In the genomic region with DNA sequence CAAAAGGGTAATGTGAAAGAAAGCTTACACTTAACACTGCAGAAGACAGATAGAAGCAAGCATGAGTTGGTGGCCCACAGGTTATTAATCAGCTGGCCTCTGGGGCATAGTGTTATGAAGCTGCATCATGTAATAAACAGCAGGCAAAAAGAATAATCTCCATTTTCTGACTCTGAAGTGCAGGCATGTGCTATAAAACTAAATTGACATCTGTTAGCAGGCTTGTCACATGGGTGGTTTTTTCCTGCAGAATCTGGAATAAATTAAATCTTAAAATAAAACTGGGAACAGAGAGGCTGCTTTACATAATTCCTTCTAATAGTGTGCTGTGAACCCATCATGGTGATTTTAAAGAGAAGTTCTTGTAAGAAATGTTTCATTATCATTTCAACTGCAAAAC, we compare ENCODE assay signal across 26 cellular contexts.
"Had no signal": no experiment of that assay in that cellular context is flagged by ENCODE, and none has a peak within 500 bp of the region (broad histone marks: within the 10 kb centered on the region; RNA-seq: fewer than 3 reads in every experiment).

No MANE protein-coding gene starts in this region.

- H3K27ac Mint-ChIP-seq: activated B cell treated with CpG ODN at 0.5 μM for 24 hours; activated CD8-positive, alpha-beta T cell treated with anti-CD3 and anti-CD28 coated beads for 36 hours; activated naive CD4-positive, alpha-beta T cell treated with anti-CD3 and anti-CD28 coated beads, Interleukin-2, amount 50 U/mL, for 72 hours; dendritic cell treated with granulocyte-macrophage colony-stimulating factor and Interleukin-4, amounts not matched to agents 40 ng/mL and 50 ng/mL, for 4 days; effector memory CD8-positive, alpha-beta T cell; nephron progenitor cell; T-helper 2 cell treated with Interferon-gamma antibody and Interleukin-4, amounts not matched to agents 5 μg/mL and 100 μg/mL, for 36 hours had no signal

- H3K4me3 Mint-ChIP-seq: activated B cell treated with CpG ODN at 0.5 μM for 24 hours; activated CD8-positive, alpha-beta T cell treated with anti-CD3 and anti-CD28 coated beads for 36 hours; activated T-cell treated with anti-CD3 and anti-CD28 coated beads, Interleukin-2, amount 50 U/mL, for 4 hours; dendritic cell treated with granulocyte-macrophage colony-stimulating factor and Interleukin-4, amounts not matched to agents 40 ng/mL and 50 ng/mL, for 4 days; effector memory CD8-positive, alpha-beta T cell; nephron progenitor cell; T-helper 2 cell treated with Interferon-gamma antibody and Interleukin-4, amounts not matched to agents 5 μg/mL and 100 μg/mL, for 36 hours had no signal

- H3K9me3 Mint-ChIP-seq: T-helper 2 cell treated with Interferon-gamma antibody and Interleukin-4, amounts not matched to agents 5 μg/mL and 100 μg/mL, for 36 hours had no signal

- H3K4me3 ChIP-seq: psoas muscle, right lobe of liver, smooth muscle cell, upper lobe of right lung had no signal

- H3K9me3 ChIP-seq: psoas muscle, right lobe of liver, upper lobe of right lung had no signal

- DNase-seq: activated B cell treated with CpG ODN at 0.5 μM for 24 hours; activated CD4-positive, alpha-beta T cell treated with anti-CD3 and anti-CD28 coated beads for 48 hours; activated CD8-positive, alpha-beta T cell treated with anti-CD3 and anti-CD28 coated beads for 36 hours; activated effector memory CD4-positive, alpha-beta T cell treated with Interleukin-2 at 50 U/mL for 16 hours; activated T-cell treated with anti-CD3 and anti-CD28 coated beads, Interleukin-2, amount 50 U/mL, for 4 hours; amniotic stem cell; brain microvascular endothelial cell; cerebellar nuclear complex; effector memory CD8-positive, alpha-beta T cell; kidney; left ventricle myocardium superior; mesenchymal stem cell; nephron progenitor cell; psoas muscle; right lobe of liver; stimulated activated CD4-positive, alpha-beta T cell treated with anti-CD3 and anti-CD28 coated beads, Interleukin-4, amount 100 ng/mL, for 4 hours; stimulated activated CD8-positive, alpha-beta memory T cell treated with anti-CD3 and anti-CD28 coated beads, Interleukin-4, amount 100 ng/mL, for 48 hours; stimulated activated naive CD4-positive, alpha-beta T cell treated with Interleukin-2 at 50 U/mL for 16 hours; substantia nigra; SW 1271; upper lobe of right lung had no signal

- FAIRE-seq: kidney had no signal

- H3K36me3 Mint-ChIP-seq: activated naive CD4-positive, alpha-beta T cell treated with anti-CD3 and anti-CD28 coated beads, Interleukin-2, amount 50 U/mL, for 72 hours had no signal

- H3K27me3 Mint-ChIP-seq: activated CD8-positive, alpha-beta T cell treated with anti-CD3 and anti-CD28 coated beads for 36 hours; dendritic cell treated with granulocyte-macrophage colony-stimulating factor and Interleukin-4, amounts not matched to agents 40 ng/mL and 50 ng/mL, for 4 days had no signal

- H3K4me1 ChIP-seq: psoas muscle, right lobe of liver, upper lobe of right lung had no signal

- H3K27ac ChIP-seq: brain microvascular endothelial cell, epithelial cell of prostate, psoas muscle, right lobe of liver, upper lobe of right lung had no signal

- H3K27me3 ChIP-seq: brain microvascular endothelial cell, right lobe of liver, upper lobe of right lung had no signal

- H3K4me1 Mint-ChIP-seq: activated B cell treated with CpG ODN at 0.5 μM for 24 hours, nephron progenitor cell had no signal

- H3K36me3 ChIP-seq: brain microvascular endothelial cell, right lobe of liver, upper lobe of right lung had no signal

- ATAC-seq: activated CD8-positive, alpha-beta T cell treated with anti-CD3 and anti-CD28 coated beads for 36 hours; activated naive CD4-positive, alpha-beta T cell treated with anti-CD3 and anti-CD28 coated beads, Interleukin-2, amount 50 U/mL, for 72 hours; activated T-cell treated with anti-CD3 and anti-CD28 coated beads, Interleukin-2, amount 50 U/mL, for 4 hours; effector memory CD8-positive, alpha-beta T cell; left ventricle myocardium superior; psoas muscle; right lobe of liver; upper lobe of right lung had no signal

- H3K4me2 ChIP-seq: smooth muscle cell had no signal
